In the genomic region with DNA sequence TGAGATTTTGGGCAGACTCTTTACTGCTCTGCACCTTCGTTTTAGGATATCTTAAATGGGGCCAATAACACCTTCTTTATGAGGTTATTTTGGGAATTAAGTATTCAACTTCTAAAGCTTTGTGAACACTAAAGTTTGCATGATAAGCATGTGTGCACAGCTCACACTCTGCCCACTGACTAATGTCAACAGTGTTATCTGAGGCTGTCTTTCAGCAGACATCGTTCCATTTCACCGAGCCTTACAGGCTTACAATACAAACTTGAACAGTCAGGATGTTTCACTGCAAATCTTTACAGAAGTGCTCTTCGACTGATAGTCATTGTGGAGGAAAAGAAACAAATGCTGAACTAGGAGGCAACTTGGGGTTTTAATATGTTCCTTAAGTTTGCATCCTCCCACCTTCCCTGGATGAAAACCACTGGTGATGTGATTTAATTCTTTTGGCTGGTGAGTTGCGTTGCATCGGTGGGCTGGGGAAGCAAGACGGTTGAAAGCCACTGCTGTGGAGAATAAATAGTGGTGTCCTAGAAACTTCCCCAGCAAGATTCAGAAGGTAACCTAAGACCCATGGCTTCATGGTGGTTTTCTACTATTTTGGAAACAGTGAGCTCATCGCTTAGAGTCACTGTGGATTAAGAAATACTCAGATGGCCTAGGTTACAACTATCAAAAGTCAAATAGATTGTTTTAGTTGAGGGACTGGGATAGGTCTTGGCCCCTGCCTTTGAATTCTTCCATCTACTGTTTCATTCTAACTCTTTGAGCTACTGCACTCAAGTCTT, we compare ENCODE assay signal across 25 cellular contexts.
"Had no signal": no experiment of that assay in that cellular context is flagged by ENCODE, and none has a peak within 500 bp of the region (broad histone marks: within the 10 kb centered on the region; RNA-seq: fewer than 3 reads in every experiment).

No MANE protein-coding gene starts in this region.

- H3K4me1 ChIP-seq: adrenal gland, ascending aorta, breast epithelium, esophagus muscularis mucosa, lower lobe of right lung, neural progenitor cell, testis, upper lobe of left lung had no signal

- H3K4me3 ChIP-seq: adrenal gland, ascending aorta, breast epithelium, coronary artery, esophagus muscularis mucosa, lower lobe of right lung, mucosa of descending colon, neural progenitor cell, testis, upper lobe of left lung had no signal

- H3K9me3 Mint-ChIP-seq: activated B cell treated with CpG ODN at 0.5 μM for 24 hours; activated T-cell treated with anti-CD3 and anti-CD28 coated beads, Interleukin-2, amount 50 U/mL, for 4 hours; activated T-helper 2 cell treated with anti-CD3 and anti-CD28 coated beads, Interferon-gamma antibody, Interleukin-2, Interleukin-4, amounts not matched to agents 10 μg/mL and 5 μg/mL and 100 μg/mL, durations not matched to agents 14 hours and 24 hours and 36 hours; neural progenitor cell; stimulated activated memory B cell treated with anti-CD40 and anti-IgM and Interleukin-4, amounts not matched to agents 10 μg/mL and 1 μg/mL and 100 μg/mL, for 72 hours had no signal

- H3K4me2 ChIP-seq: neural progenitor cell had no signal

- H3K27ac ChIP-seq: adrenal gland, ascending aorta, breast epithelium, coronary artery, esophagus muscularis mucosa, lower lobe of right lung, neural progenitor cell, testis, upper lobe of left lung had no signal

- H3K4me3 Mint-ChIP-seq: activated B cell treated with CpG ODN at 0.5 μM for 24 hours; activated naive CD8-positive, alpha-beta T cell; activated T-cell treated with anti-CD3 and anti-CD28 coated beads, Interleukin-2, amount 50 U/mL, for 4 hours; naive B cell; neural progenitor cell; stimulated activated memory B cell treated with anti-CD40 and anti-IgM and Interleukin-4, amounts not matched to agents 10 μg/mL and 1 μg/mL and 100 μg/mL, for 72 hours; T-helper 17 cell had no signal

- H3K27me3 ChIP-seq: adrenal gland, ascending aorta, breast epithelium, esophagus muscularis mucosa, neural progenitor cell, testis, upper lobe of left lung had no signal

- H3K9ac ChIP-seq: neural progenitor cell had no signal

- DNase-seq: activated B cell treated with CpG ODN at 0.5 μM for 24 hours; activated CD4-positive, alpha-beta T cell treated with anti-CD3 and anti-CD28 coated beads for 4 hours; activated CD4-positive, alpha-beta T cell treated with anti-CD3 and anti-CD28 coated beads, Interleukin-2, amount 50 U/mL, for 48 hours; activated CD8-positive, alpha-beta memory T cell treated with anti-CD3 and anti-CD28 coated beads, Interleukin-2, amount 50 U/mL, for 48 hours; activated naive CD4-positive, alpha-beta T cell; activated T-cell treated with anti-CD3 and anti-CD28 coated beads, Interleukin-2, amount 50 U/mL, for 4 hours; adrenal gland; cerebellar nuclear complex; left colon; lower lobe of right lung; mesendoderm; mucosa of descending colon; naive B cell; stimulated activated CD4-positive, alpha-beta T cell treated with anti-CD3 and anti-CD28 coated beads, Interleukin-2, amount 100 ng/mL, for 24 hours; T-helper 17 cell; testis; upper lobe of left lung had no signal

- H2AFZ ChIP-seq: neural progenitor cell had no signal

- H3K9me3 ChIP-seq: adrenal gland, ascending aorta, breast epithelium, esophagus muscularis mucosa, lower lobe of right lung, mucosa of descending colon, testis, upper lobe of left lung had no signal

- ATAC-seq: activated T-cell treated with anti-CD3 and anti-CD28 coated beads, Interleukin-2, amount 50 U/mL, for 4 hours; left colon; lower lobe of right lung; mucosa of descending colon; stimulated activated memory B cell treated with anti-CD40 and anti-IgM and Interleukin-4, amounts not matched to agents 10 μg/mL and 1 μg/mL and 100 μg/mL, for 72 hours; T-helper 17 cell had no signal

- H3K4me1 Mint-ChIP-seq: activated B cell treated with CpG ODN at 0.5 μM for 24 hours; naive B cell; neural progenitor cell; stimulated activated memory B cell treated with anti-CD40 and anti-IgM and Interleukin-4, amounts not matched to agents 10 μg/mL and 1 μg/mL and 100 μg/mL, for 72 hours; T-helper 17 cell had no signal

- H3K36me3 ChIP-seq: adrenal gland, ascending aorta, breast epithelium, esophagus muscularis mucosa, lower lobe of right lung, neural progenitor cell, upper lobe of left lung had no signal

- H3K27ac Mint-ChIP-seq: activated B cell treated with CpG ODN at 0.5 μM for 24 hours; activated naive CD8-positive, alpha-beta T cell; activated T-helper 2 cell treated with anti-CD3 and anti-CD28 coated beads, Interferon-gamma antibody, Interleukin-2, Interleukin-4, amounts not matched to agents 10 μg/mL and 5 μg/mL and 100 μg/mL, durations not matched to agents 14 hours and 24 hours and 36 hours; neural progenitor cell; stimulated activated memory B cell treated with anti-CD40 and anti-IgM and Interleukin-4, amounts not matched to agents 10 μg/mL and 1 μg/mL and 100 μg/mL, for 72 hours; T-helper 17 cell had no signal

- H3K36me3 Mint-ChIP-seq: activated naive CD8-positive, alpha-beta T cell; naive B cell; neural progenitor cell; stimulated activated memory B cell treated with anti-CD40 and anti-IgM and Interleukin-4, amounts not matched to agents 10 μg/mL and 1 μg/mL and 100 μg/mL, for 72 hours had no signal
